Comparison of ENCODE assay signal across 14 cellular contexts in the genomic region with DNA sequence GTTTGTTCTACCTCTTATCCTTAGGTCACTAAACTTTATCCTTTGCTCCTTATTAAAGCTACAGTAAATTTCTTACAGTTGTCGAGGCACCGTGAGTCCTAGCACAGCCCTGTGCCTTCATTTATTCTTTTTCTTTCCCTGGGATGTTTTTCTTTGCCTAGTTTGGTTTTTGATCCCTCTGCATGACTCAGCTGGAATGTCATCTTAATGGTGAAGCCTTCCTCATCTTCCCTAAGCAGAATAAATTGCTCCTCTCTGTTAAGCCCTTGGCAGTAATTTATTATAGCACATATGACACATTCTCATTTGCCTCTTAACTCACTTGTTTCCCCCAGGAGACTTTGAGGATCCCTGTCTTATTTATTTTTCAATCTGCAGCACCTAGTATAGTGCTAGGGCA. TPM values are rescaled to one million over a fixed set of nuclear protein-coding genes. Genes with fewer than 3 reads are reported as not detected.
DNase-seq lines count a peak whose midpoint lies in the region; ATAC-seq and TF ChIP-seq lines count a peak whose summit lies in the region.
"Had no signal": no experiment of that assay in that cellular context is flagged by ENCODE, and none has a peak within 500 bp of the region (broad histone marks: within the 10 kb centered on the region; RNA-seq: fewer than 3 reads in every experiment).

No MANE protein-coding gene starts in this region.

- no peak overlapping the region for H4K91ac ChIP-seq in mesenchymal stem cell (ENCODE audit: low read length)

- H2BK15ac ChIP-seq in mesenchymal stem cell (ENCODE audit: low read depth, poor library complexity, severe bottlenecking), result no peak overlapping the region

- no peak overlapping the region for H4K8ac ChIP-seq in mesenchymal stem cell (ENCODE audit: low read length)

- H2AFZ ChIP-seq in HCT116 (ENCODE audit: low read depth, low read length, poor library complexity, severe bottlenecking) (no peak overlapping the region), mesenchymal stem cell (ENCODE audit: low read depth, low read length) (no peak overlapping the region)

- H3K4me2 ChIP-seq in HCT116 (ENCODE audit: low read length) (peak overlapping the region; percentile 6; the same call in 1 of the 2 replicates), mesenchymal stem cell (ENCODE audit: low read length, poor library complexity, severe bottlenecking) (no peak overlapping the region)

- no peaks in the 10 kb centered on the region for H3K9me2 ChIP-seq in HCT116 (ENCODE audit: insufficient read depth)

- DNase-seq in ACHN (peak; percentile 17), HCT116 (ENCODE audit: low read depth, low spot score) (no peak), amniotic epithelial cell (ENCODE audit: low read depth) (peak; percentile 54), mesenchymal stem cell (peak; percentile 30), COLO668 (lab: John Stamatoyannopoulos, UW; ENCODE audit: unreplicated experiment) (no peak), HuH-7 (ENCODE audit: low spot score) (no peak), RPMI8226 (no peak), HAP-1 (ENCODE audit: low spot score in 2 of 2) (no peak)
- DNase-seq: AML-193; NCI-H1092; nucleus accumbens; stimulated activated CD4-positive, alpha-beta T cell treated with anti-CD3 and anti-CD28 coated beads, Interleukin-4, amount 100 ng/mL, for 1 hour; stimulated activated CD8-positive, alpha-beta memory T cell treated with anti-CD3 and anti-CD28 coated beads, Interleukin-4, amount 100 ng/mL, for 48 hours; SW 1271 had no signal

- RAD21 ChIA-PET in HCT116 (lab: Charles Lee; ENCODE audit: low non-redundant PET in 1 of 2, low total read pairs in 2 of 2, uncharacterized antibody in 2 of 2, unreplicated experiment in 2 of 2), result interaction anchor here in 1 of 2 experiments (0.6 kb wide), 1 partner anchor 147 kb away, joined by 3 read pairs; no protein-coding TSS in a partner anchor

- H4K20me1 ChIP-seq in HCT116 (ENCODE audit: insufficient read depth), result no peaks in the 10 kb centered on the region

- no peak for TF ChIP-seq RAD21 in HCT116 (IDR thresholded peaks at IDR 0.05; ENCODE audit: low read depth)

- CTCF ChIA-PET in HCT116 (lab: Charles Lee), result no interaction called here

- ATAC-seq in HCT116, result peak; percentile 49; the same call in 1 of the 2 replicates

- no peak overlapping the region for H3K9ac ChIP-seq in HCT116 (ENCODE audit: low read length)
- H3K9ac ChIP-seq in mesenchymal stem cell (ENCODE audit: low read length), result peak overlapping the region; percentile 2

- 33% methylated on average over 2 of the region's 2 CpGs for WGBS in mesenchymal stem cell

- no peak overlapping the region for H3K4ac ChIP-seq in mesenchymal stem cell (ENCODE audit: low read depth in 1 of 2, low read length in 2 of 2)

- H2BK12ac ChIP-seq in mesenchymal stem cell (ENCODE audit: low read length in 2 of 2), result no peak overlapping the region

- H3K27me3 ChIP-seq in HCT116 (ENCODE audit: insufficient read depth, low read length), result no peaks in the 10 kb centered on the region
- H3K27me3 ChIP-seq in mesenchymal stem cell (ENCODE audit: control insufficient read depth in 1 of 2, insufficient read depth in 1 of 2, low read length in 2 of 2), result no peaks in the 10 kb centered on the region
- no peaks in the 10 kb centered on the region for H3K27me3 ChIP-seq in HAP-1 (ENCODE audit: low read depth)

- no peak overlapping the region for H3K14ac ChIP-seq in mesenchymal stem cell (ENCODE audit: low read length in 2 of 2)

- peaks cover 2% of the 10 kb centered on the region for H3K79me1 ChIP-seq in mesenchymal stem cell (replicated peaks; ENCODE audit: low read length, poor library complexity, severe bottlenecking)

- BruUV-seq in HCT116 (replicated peaks; lab: Mats Ljungman, UMichigan), result no TSS peak

- H3K18ac ChIP-seq in mesenchymal stem cell (ENCODE audit: low read depth in 1 of 2, low read length in 2 of 2), result no peak overlapping the region

- POLR2A ChIA-PET in HCT116 (lab: Charles Lee), result no interaction called here

- no peak for TF ChIP-seq POLR2A in HCT116 (IDR thresholded peaks at IDR 0.05; ENCODE audit: borderline replicate concordance, extremely low read depth, insufficient read depth, insufficient read length)

- H3K79me2 ChIP-seq in HCT116 (ENCODE audit: insufficient read depth, low read length), result no peaks in the 10 kb centered on the region

- no peak overlapping the region for H3K4me3 ChIP-seq in HCT116 (replicated peaks in 1 of 2; ENCODE audit: low read depth in 1 of 2, low read length in 2 of 2)
- H3K4me3 ChIP-seq in mesenchymal stem cell (ENCODE audit: insufficient read depth in 1 of 2, low read depth in 1 of 2, low read length in 2 of 2), result no peak overlapping the region
- no peak overlapping the region for H3K4me3 ChIP-seq in HAP-1

- in situ Hi-C loops in ACHN (cut with HindIII; ENCODE audit: low pct_ligation_motif_present, low pct_unique_long_range_greater_than_20kb, low sequenced_read_pairs) (no loop called here), HAP-1 (cut with MboI; ENCODE audit: low sequenced_read_pairs) (no loop called here)

- H2BK5ac ChIP-seq in mesenchymal stem cell (ENCODE audit: low read depth, low read length, poor library complexity, severe bottlenecking), result no peak overlapping the region

- H3K4me1 ChIP-seq in HCT116 (ENCODE audit: control insufficient read depth in 1 of 2, insufficient read depth in 2 of 2, low read length in 2 of 2) (peaks cover 11 to 12% of the 10 kb centered on the region in 2 experiments; a peak in 3 of 4 replicates), mesenchymal stem cell (ENCODE audit: control insufficient read depth, insufficient read depth, low read depth, low read length) (peaks cover 3% of the 10 kb centered on the region), HAP-1 (no peaks in the 10 kb centered on the region)

- peaks cover 0 to 4% of the 10 kb centered on the region in 2 experiments; a peak in 2 of 4 replicates for H3K36me3 ChIP-seq in HCT116 (ENCODE audit: control insufficient read depth in 1 of 2, insufficient read depth in 2 of 2, low read length in 2 of 2)
- H3K36me3 ChIP-seq in mesenchymal stem cell (ENCODE audit: control insufficient read depth in 1 of 2, insufficient read depth in 2 of 2, low read depth in 1 of 2, low read length in 2 of 2), result peaks cover 17 to 89% of the 10 kb centered on the region in 2 experiments
- H3K36me3 ChIP-seq in HAP-1 (replicated peaks), result peaks cover 30% of the 10 kb centered on the region

- H3K23ac ChIP-seq in mesenchymal stem cell (ENCODE audit: low read length in 2 of 2), result no peak overlapping the region

- no peak for TF ChIP-seq CTCF in HCT116 (IDR thresholded peaks at IDR 0.05 in 2 of 3, conservative IDR thresholded peaks at IDR 0.05 in 1 of 3; ENCODE audit: borderline replicate concordance in 1 of 3, insufficient read depth in 1 of 3, low read depth in 2 of 3, low read length in 2 of 3)

- H3K9me3 ChIP-seq in HCT116 (ENCODE audit: control insufficient read depth in 1 of 2, insufficient read depth in 1 of 2, low read depth in 1 of 2, low read length in 2 of 2) (no peaks in the 10 kb centered on the region), mesenchymal stem cell (ENCODE audit: control insufficient read depth, low read length) (no peaks in the 10 kb centered on the region), HAP-1 (no peaks in the 10 kb centered on the region)

- H2AK5ac ChIP-seq in mesenchymal stem cell (ENCODE audit: low read length, severe bottlenecking), result no peak overlapping the region

- H2BK120ac ChIP-seq in mesenchymal stem cell (ENCODE audit: low read depth, low read length), result no peak overlapping the region

- H3K27ac ChIP-seq in HCT116 (ENCODE audit: low read depth, low read length) (peak overlapping the region; percentile 45), mesenchymal stem cell (ENCODE audit: low read length, poor library complexity, severe bottlenecking) (peak overlapping the region; percentile 46)

- intact Hi-C loops in HCT116 (cut with micrococcal nuclease), result no loop called here

TF ChIP-seq in HCT116, 20 proteins besides CTCF, POLR2A, EP300 and RAD21:
- TF ChIP-seq EGR1 (IDR thresholded peaks at IDR 0.05; ENCODE audit: low read depth), result no peak

RNA-seq across cellular contexts. Expression of a gene that starts 16.6 kb away (rescaled TPM):
- total RNA-seq in HCT116 (2021; ENCODE audit: unreplicated experiment), result 39.6 TPM
- 13.0 and 18.5 TPM in 2 replicates for polyA plus RNA-seq in HCT116 (2012)
- 57.3 TPM for polyA plus RNA-seq in mesenchymal stem cell (2013, experiment 1 of 2)
- polyA plus RNA-seq in mesenchymal stem cell (2013, experiment 2 of 2), result 63.5 TPM

RNA-seq across cellular contexts. Expression of a gene that starts 28.1 kb away (rescaled TPM):
- total RNA-seq in HCT116 (2021; ENCODE audit: unreplicated experiment), result 267 TPM
- 108 and 124 TPM in 2 replicates for polyA plus RNA-seq in HCT116 (2012)
- polyA plus RNA-seq in mesenchymal stem cell (2013, experiment 1 of 2), result 363 TPM
- 377 TPM for polyA plus RNA-seq in mesenchymal stem cell (2013, experiment 2 of 2)

Comparison
In these comparisons a context has a peak if more than half of its experiments do, and no peak if none do; other contexts are left out.
1. DNase-seq: peak in ACHN (single experiment), amniotic epithelial cell (single experiment) and mesenchymal stem cell (single experiment); none in HCT116 (single experiment), COLO668 (single experiment), HuH-7 (single experiment), RPMI8226 (single experiment) and HAP-1 (0 of 2).